Comparison of ENCODE assay signal across 7 cellular contexts in the genomic region with DNA sequence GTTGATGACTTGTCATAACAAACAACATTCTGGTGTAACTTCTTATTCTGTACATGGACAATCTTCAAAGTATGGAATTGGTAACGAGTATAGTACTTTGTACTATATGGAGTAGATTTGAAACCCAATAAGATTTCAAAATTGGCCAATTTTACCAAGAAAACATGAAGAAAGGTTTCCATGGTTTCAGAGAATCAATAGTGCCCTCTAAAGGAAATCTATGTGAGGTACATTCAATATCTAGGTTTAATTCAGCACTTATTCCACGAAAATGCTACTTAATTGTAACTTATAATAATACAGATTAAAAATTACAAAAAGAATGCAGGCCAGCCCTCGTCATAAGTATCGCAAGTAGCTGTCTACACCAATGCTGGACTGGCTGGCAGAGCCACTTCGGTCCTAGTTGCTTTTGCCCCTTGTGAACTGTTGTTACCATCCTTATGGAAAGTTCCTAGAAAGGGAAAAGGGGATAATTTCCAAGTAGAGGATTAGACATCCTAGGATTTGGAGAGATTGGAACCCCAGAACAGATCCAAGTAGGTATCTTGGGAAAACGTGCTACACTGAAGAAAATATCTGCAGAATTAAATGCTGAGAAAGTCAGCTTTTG.
A peak's percentile ranks its signal among the peaks of the same experiment; 100 is the strongest.
DNase-seq lines count a peak whose midpoint lies in the region; ATAC-seq and TF ChIP-seq lines count a peak whose summit lies in the region.

No MANE protein-coding gene starts in this region.

- in situ Hi-C loops in KBM-7 (cut with MboI; ENCODE audit: low pct_unique_long_range_greater_than_20kb, low sequenced_read_pairs), result no loop called here

- TF ChIP-seq CTCF in GM12873 (IDR thresholded peaks at IDR 0.05; ENCODE audit: insufficient read depth, low read depth, low read length, missing control alignments) (peak; percentile 44), omental fat pad (IDR thresholded peaks at IDR 0.05) (no peak)

- ATAC-seq in omental fat pad (ENCODE audit: low FRiP score), result no peak

- peak; percentile 19 for DNase-seq in KBM-7
- peak; percentile 44 for DNase-seq in amniotic epithelial cell (ENCODE audit: low read depth)
- DNase-seq in left kidney (ENCODE audit: low read depth, low spot score), result peak; percentile 34
- no peak for DNase-seq in omental fat pad (ENCODE audit: low spot score)
- no peak for DNase-seq in head of caudate nucleus
- DNase-seq in 8988T, result no peak

- intact Hi-C loops in head of caudate nucleus (cut with DNase I), result loop anchor here (10.0 kb wide), 1 partner anchor 232 kb away; a partner anchor contains a TSS

Comparison
In these comparisons a context has a peak if more than half of its experiments do, and no peak if none do; other contexts are left out.
1. DNase-seq: peak in KBM-7 (single experiment), amniotic epithelial cell (single experiment) and left kidney (single experiment); none in omental fat pad (single experiment), head of caudate nucleus (0 of 42) and 8988T (single experiment).